Comparison of ENCODE assay signal across 9 cellular contexts in the genomic region with DNA sequence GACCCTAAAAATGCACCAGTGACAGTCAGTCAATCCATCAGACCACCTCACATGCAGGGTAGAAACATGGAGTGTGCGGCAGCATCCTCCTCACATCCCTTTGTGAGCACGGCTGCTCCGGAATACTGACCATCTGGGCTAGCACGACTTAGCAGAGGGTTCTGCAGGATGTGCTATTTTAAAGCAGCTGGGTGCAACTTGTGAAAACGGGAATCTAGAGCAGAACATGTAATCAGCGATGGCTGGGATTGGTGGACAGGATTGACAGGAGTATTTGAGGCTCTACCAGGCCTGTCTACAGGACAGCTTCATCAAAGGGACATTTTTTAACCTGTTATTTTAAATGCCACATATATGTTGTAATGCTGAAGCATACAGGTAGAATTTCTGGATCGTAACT.
"Had no signal": no experiment of that assay in that cellular context is flagged by ENCODE, and none has a peak within 500 bp of the region (broad histone marks: within the 10 kb centered on the region; RNA-seq: fewer than 3 reads in every experiment).

No MANE protein-coding gene starts in this region.

- DNase-seq: activated CD4-positive, alpha-beta memory T cell treated with anti-CD3 and anti-CD28 coated beads, Interleukin-2, amount 10 ng/mL, durations not matched to agents 7 days and 5 days; activated CD8-positive, alpha-beta memory T cell treated with anti-CD3 and anti-CD28 coated beads, Interleukin-2, amount 50 U/mL, for 4 hours; activated gamma-delta T cell treated with Interleukin-2 at 50 U/mL for 16 hours; activated T-cell treated with anti-CD3 and anti-CD28 coated beads, Interleukin-2, amount 50 U/mL, for 72 hours; stimulated activated CD4-positive, alpha-beta T cell treated with anti-CD3 and anti-CD28 coated beads, Interleukin-4, amount 100 ng/mL, for 4 hours; stimulated activated naive CD8-positive, alpha-beta T cell treated with anti-CD3 and anti-CD28 coated beads, Interleukin-15, amount 100 ng/mL, for 72 hours; T-helper 2 cell had no signal

- H3K27ac ChIP-seq: skin epidermis had no signal

- ATAC-seq: activated CD4-positive, CD25-positive, alpha-beta regulatory T cell treated with anti-CD3 and anti-CD28 coated beads, Interleukin-2, amount 50 U/mL, for 24 hours; activated T-cell treated with anti-CD3 and anti-CD28 coated beads, Interleukin-2, amount 50 U/mL, for 72 hours; stimulated activated naive CD8-positive, alpha-beta T cell treated with anti-CD3 and anti-CD28 coated beads, Interleukin-15, amount 100 ng/mL, for 72 hours had no signal

- H3K4me3 ChIP-seq: skin epidermis had no signal
